9 cellular contexts compared by ENCODE assay signal in genomic region chr4:122652379-122652778, GRCh38. TPM values are rescaled to one million over a fixed set of nuclear protein-coding genes. Genes with fewer than 3 reads are reported as not detected.
A peak's percentile ranks its signal among the peaks of the same experiment; 100 is the strongest.
DNase-seq lines count a peak whose midpoint lies in the region; ATAC-seq and TF ChIP-seq lines count a peak whose summit lies in the region.
"Had no signal": no experiment of that assay in that cellular context is flagged by ENCODE, and none has a peak within 500 bp of the region (broad histone marks: within the 10 kb centered on the region; RNA-seq: fewer than 3 reads in every experiment).

No MANE protein-coding gene starts in this region.

- H3K27ac Mint-ChIP-seq in stimulated activated naive B cell treated with anti-CD40 and anti-IgM and Interleukin-4, amounts not matched to agents 10 μg/mL and 1 μg/mL and 100 μg/mL, for 72 hours: no peak overlapping the region

- no peaks in the 10 kb centered on the region for H4K20me1 ChIP-seq in smooth muscle cell (ENCODE audit: low read depth)

- no peak overlapping the region for H3K4me2 ChIP-seq in smooth muscle cell

- H3K36me3 Mint-ChIP-seq in stimulated activated naive B cell treated with anti-CD40 and anti-IgM and Interleukin-4, amounts not matched to agents 10 μg/mL and 1 μg/mL and 100 μg/mL, for 72 hours: no peaks in the 10 kb centered on the region

- no peak overlapping the region for H3K4me3 Mint-ChIP-seq in stimulated activated naive B cell treated with anti-CD40 and anti-IgM and Interleukin-4, amounts not matched to agents 10 μg/mL and 1 μg/mL and 100 μg/mL, for 72 hours

- no peak overlapping the region for H3K9ac ChIP-seq in smooth muscle cell (ENCODE audit: low read depth)

- H3K4me3 ChIP-seq in smooth muscle cell: no peak overlapping the region

- peak; percentile 71 for DNase-seq in COLO829 (ENCODE audit: low spot score)
- DNase-seq in erythroblast (lab: John Stamatoyannopoulos, UW): peak; percentile 57 to 63
- no peak for DNase-seq in smooth muscle cell (lab: John Stamatoyannopoulos, UW; ENCODE audit: unreplicated experiment)
- DNase-seq in NCI-H2196 (lab: John Stamatoyannopoulos, UW; ENCODE audit: unreplicated experiment): no peak
- DNase-seq in stimulated activated naive B cell treated with anti-CD40 and anti-IgM and Interleukin-4, amounts not matched to agents 10 μg/mL and 1 μg/mL and 100 μg/mL, for 72 hours: no peak

- no peaks in the 10 kb centered on the region for H3K4me1 ChIP-seq in smooth muscle cell (ENCODE audit: low read depth)

- no peaks in the 10 kb centered on the region for H3K79me2 ChIP-seq in smooth muscle cell (ENCODE audit: low read depth)

- no peak overlapping the region for H2AFZ ChIP-seq in smooth muscle cell (ENCODE audit: low read depth)

- no peaks in the 10 kb centered on the region for H3K36me3 ChIP-seq in smooth muscle cell (ENCODE audit: low read depth)

- H3K4me1 Mint-ChIP-seq in stimulated activated naive B cell treated with anti-CD40 and anti-IgM and Interleukin-4, amounts not matched to agents 10 μg/mL and 1 μg/mL and 100 μg/mL, for 72 hours: no peaks in the 10 kb centered on the region

- H3F3A ChIP-seq in smooth muscle cell (ENCODE audit: low read depth): no peaks in the 10 kb centered on the region

- peaks cover 0 to 4% of the 10 kb centered on the region in 2 donors for H3K9me3 Mint-ChIP-seq in stimulated activated naive B cell treated with anti-CD40 and anti-IgM and Interleukin-4, amounts not matched to agents 10 μg/mL and 1 μg/mL and 100 μg/mL, for 72 hours

- peak; percentile 80 for TF ChIP-seq CTCF in VCaP (conservative IDR thresholded peaks at IDR 0.05)
- peak; percentile 51 for TF ChIP-seq CTCF in smooth muscle cell (IDR thresholded peaks at IDR 0.05; ENCODE audit: borderline replicate concordance, insufficient read depth, poor library complexity, severe bottlenecking)

- H3K27me3 ChIP-seq in smooth muscle cell (ENCODE audit: low read depth): no peaks in the 10 kb centered on the region

- no peaks in the 10 kb centered on the region for H3K9me3 ChIP-seq in smooth muscle cell (replicated peaks; ENCODE audit: low read depth)

- H3K27ac ChIP-seq in VCaP: no peak overlapping the region
- no peak overlapping the region for H3K27ac ChIP-seq in smooth muscle cell (ENCODE audit: low read depth)

- ATAC-seq in HG03342 (IDR thresholded peaks at IDR 0.05; ENCODE audit: unreplicated experiment): peak; percentile 47
- no peak for ATAC-seq in HG03378 (IDR thresholded peaks at IDR 0.05; ENCODE audit: unreplicated experiment)
- ATAC-seq in stimulated activated naive B cell treated with anti-CD40 and anti-IgM and Interleukin-4, amounts not matched to agents 10 μg/mL and 1 μg/mL and 100 μg/mL, for 72 hours (replicated peaks): no peak

- no peaks in the 10 kb centered on the region for H3K27me3 Mint-ChIP-seq in stimulated activated naive B cell treated with anti-CD40 and anti-IgM and Interleukin-4, amounts not matched to agents 10 μg/mL and 1 μg/mL and 100 μg/mL, for 72 hours

- WGBS in smooth muscle cell (ENCODE audit: low lambda C conversion rate): 100% methylated on average over 1 of the region's 3 CpGs

- no peak for TF ChIP-seq POLR2A in erythroblast (IDR thresholded peaks at IDR 0.05; ENCODE audit: low read length)

RNA-seq across cellular contexts. Expression of gene IL21, which starts 31.5 kb away (rescaled TPM):
- not detected in 2 replicates for total RNA-seq in smooth muscle cell
- not detected in 2 replicates for polyA plus RNA-seq in smooth muscle cell
- polyA plus RNA-seq: neural cell had no signal

Comparison
In these comparisons a context has a peak if more than half of its experiments do, and no peak if none do; other contexts are left out.
1. DNase-seq: peak in COLO829 (single experiment) and erythroblast (2 of 2); none in smooth muscle cell (single experiment), NCI-H2196 (single experiment) and stimulated activated naive B cell treated with anti-CD40 and anti-IgM and Interleukin-4, amounts not matched to agents 10 μg/mL and 1 μg/mL and 100 μg/mL, for 72 hours (single experiment).